ENCODE assay signal across 9 cellular contexts in the genomic region with DNA sequence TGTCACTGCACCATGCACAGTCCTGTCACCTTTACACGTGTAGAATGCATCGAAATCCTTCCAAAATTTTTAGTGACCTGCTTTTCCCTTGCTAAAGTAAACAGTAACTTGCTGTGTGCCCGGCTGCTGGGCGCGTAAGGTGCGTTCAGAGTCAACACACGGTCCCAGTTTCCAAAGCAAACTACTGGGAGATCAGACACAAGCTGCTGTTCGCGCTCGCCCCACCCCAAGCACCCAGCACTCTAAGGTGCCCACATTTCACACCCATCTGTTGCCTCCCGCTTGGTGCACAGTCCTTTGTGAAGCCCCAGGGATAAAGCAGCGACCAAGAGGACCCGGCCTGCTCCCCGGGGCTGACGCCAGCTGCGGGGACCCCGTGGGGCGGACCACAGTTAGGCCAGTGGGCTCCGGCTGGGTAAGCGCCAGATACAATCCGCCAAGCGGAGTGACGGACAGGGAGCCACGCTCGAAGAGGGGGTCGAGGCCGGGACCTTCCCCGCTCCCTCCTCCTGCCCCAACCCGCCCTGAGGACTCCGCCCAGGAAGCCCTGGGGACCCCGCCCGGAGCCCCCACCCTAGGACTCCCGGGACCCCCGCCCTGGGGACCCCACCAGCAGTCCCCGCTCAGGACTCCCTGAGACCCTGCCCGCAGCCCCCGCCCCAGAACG. TPM values are rescaled to one million over a fixed set of nuclear protein-coding genes. Genes with fewer than 3 reads are reported as not detected.
DNase-seq lines count a peak whose midpoint lies in the region; ATAC-seq and TF ChIP-seq lines count a peak whose summit lies in the region.
"Had no signal": no experiment of that assay in that cellular context is flagged by ENCODE, and none has a peak within 500 bp of the region (broad histone marks: within the 10 kb centered on the region; RNA-seq: fewer than 3 reads in every experiment).

No MANE protein-coding gene starts in this region.

- no peak for TF ChIP-seq CTCF in left ventricle myocardium inferior (IDR thresholded peaks at IDR 0.05; ENCODE audit: borderline replicate concordance)

- no peaks in the 10 kb centered on the region for H3K36me3 ChIP-seq in left ventricle myocardium inferior

- no peaks in the 10 kb centered on the region for H3K27me3 ChIP-seq in left ventricle myocardium inferior (ENCODE audit: low read depth)

- no peaks in the 10 kb centered on the region for H3K9me3 ChIP-seq in left ventricle myocardium inferior (replicated peaks)

- H3K4me3 ChIP-seq in left ventricle myocardium inferior: peak overlapping the region; percentile 90

- ATAC-seq in HG02759 (IDR thresholded peaks at IDR 0.05; ENCODE audit: unreplicated experiment): peak; percentile 32

- intact Hi-C loops in left ventricle myocardium inferior (cut with micrococcal nuclease) (no loop called here), posterior vena cava (cut with DNase I) (no loop called here)

- DNase-seq in NCI-H2196 (lab: John Stamatoyannopoulos, UW; ENCODE audit: unreplicated experiment) (peak; percentile 6), NCI-H2196 treated with DMSO at 0.1 percent for 48 hours (lab: John Stamatoyannopoulos, UW; ENCODE audit: unreplicated experiment) (no peak), NCI-H345 treated with DMSO at 0.1 percent for 48 hours (lab: John Stamatoyannopoulos, UW; ENCODE audit: unreplicated experiment) (peak; percentile 14), left ventricle myocardium inferior (no peak), putamen (ENCODE audit: low spot score) (peak; percentile 20), posterior vena cava (ENCODE audit: low spot score) (no peak)
- DNase-seq in activated naive CD4-positive, alpha-beta T cell treated with anti-CD3 and anti-CD28 coated beads, Interleukin-2, amount 50 U/mL, for 16 hours: peak; percentile 20

- H3K4me1 ChIP-seq in left ventricle myocardium inferior: peaks cover 33% of the 10 kb centered on the region

- H3K27ac ChIP-seq in left ventricle myocardium inferior (replicated peaks): peak overlapping the region; percentile 69
- H3K27ac ChIP-seq: epithelial cell of prostate had no signal

RNA-seq across cellular contexts. Expression of gene STX2, which starts 0.6 kb away (rescaled TPM):
- total RNA-seq in left ventricle myocardium inferior (11.1 TPM), posterior vena cava (10 to 100 TPM; 29.2 to 39.8 TPM)

RNA-seq across cellular contexts. Expression of gene RAN, which starts 33.4 kb away (rescaled TPM):
- total RNA-seq in left ventricle myocardium inferior: 246 TPM
- total RNA-seq in posterior vena cava: 100 to 1,000 TPM; 288 to 326 TPM

Comparison
In these comparisons a context has a peak if more than half of its experiments do, and no peak if none do; other contexts are left out.
1. DNase-seq: peak in NCI-H2196 (single experiment), NCI-H345 treated with DMSO at 0.1 percent for 48 hours (single experiment), activated naive CD4-positive, alpha-beta T cell treated with anti-CD3 and anti-CD28 coated beads, Interleukin-2, amount 50 U/mL, for 16 hours (single experiment) and putamen (single experiment); none in NCI-H2196 treated with DMSO at 0.1 percent for 48 hours (single experiment), left ventricle myocardium inferior (single experiment) and posterior vena cava (single experiment).